In the genomic region with DNA sequence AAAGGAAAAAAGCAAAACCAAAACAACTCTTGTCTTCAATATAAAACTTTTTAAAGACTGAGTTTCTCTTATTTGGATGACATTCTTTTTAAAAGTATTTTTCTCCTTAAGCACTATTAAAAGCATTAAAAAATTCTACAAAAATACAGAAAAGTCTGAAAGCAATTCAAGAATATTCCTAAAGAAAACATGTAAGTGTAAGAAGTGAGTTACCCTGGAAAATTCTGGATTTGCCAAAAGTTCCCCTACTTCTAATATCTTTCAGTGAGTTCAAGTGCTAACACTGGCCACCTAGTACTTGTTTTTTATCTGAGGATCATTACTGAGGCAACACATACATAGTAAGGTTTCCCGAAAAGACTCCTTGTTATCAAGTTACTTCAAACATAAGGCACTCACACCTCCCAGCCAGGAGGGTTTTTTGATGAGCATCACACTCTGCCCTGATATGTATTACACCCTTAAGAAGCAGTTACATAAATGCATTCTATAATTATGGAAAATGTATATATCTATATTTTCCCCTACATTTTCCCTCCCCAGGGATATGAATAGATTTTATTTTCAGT, we compare ENCODE assay signal across 10 cellular contexts.
DNase-seq lines count a peak whose midpoint lies in the region; ATAC-seq and TF ChIP-seq lines count a peak whose summit lies in the region.
"Had no signal": no experiment of that assay in that cellular context is flagged by ENCODE, and none has a peak within 500 bp of the region (broad histone marks: within the 10 kb centered on the region; RNA-seq: fewer than 3 reads in every experiment).

No MANE protein-coding gene starts in this region.

- TF ChIP-seq CTCF in fibroblast of villous mesenchyme (IDR thresholded peaks at IDR 0.05; ENCODE audit: insufficient read depth, low read depth, low read length) = no peak
- no peak for TF ChIP-seq CTCF in gastrocnemius medialis (IDR thresholded peaks at IDR 0.05 in 4 of 5, conservative IDR thresholded peaks at IDR 0.05 in 1 of 5)

- DNase-seq in G401 (ENCODE audit: low spot score) (peak; percentile 79), NCI-H345 treated with DMSO at 0.1 percent for 48 hours (lab: John Stamatoyannopoulos, UW; ENCODE audit: unreplicated experiment) (peak; percentile 47), fibroblast of villous mesenchyme (ENCODE audit: low read depth) (peak; percentile 22), gastrocnemius medialis (no peak), Karpas-422 (no peak), COLO668 (lab: John Stamatoyannopoulos, UW; ENCODE audit: unreplicated experiment) (no peak)
- DNase-seq: CD8-positive, alpha-beta memory T cell; T-helper 1 cell had no signal

- H4K20me1 ChIP-seq in Karpas-422 (ENCODE audit: insufficient read depth, low read depth, low read length) = no peaks in the 10 kb centered on the region

- H3K9ac ChIP-seq in Karpas-422 (ENCODE audit: low read length) = no peak overlapping the region

- no peak overlapping the region for H2AFZ ChIP-seq in Karpas-422 (ENCODE audit: low read length)

- in situ Hi-C loops in G401 (cut with HindIII; ENCODE audit: low sequenced_read_pairs) (no loop called here), gastrocnemius medialis (cut with MboI; ENCODE audit: low sequenced_read_pairs in 4 of 4) (no loop called here)

- H3K9me3 ChIP-seq in gastrocnemius medialis (no peaks in the 10 kb centered on the region), Karpas-422 (ENCODE audit: low read length) (no peaks in the 10 kb centered on the region)

- H3K79me2 ChIP-seq in Karpas-422 (ENCODE audit: low read length) = no peaks in the 10 kb centered on the region

- H3K4me1 ChIP-seq in gastrocnemius medialis = peaks cover 83 to 93% of the 10 kb centered on the region in 2 donors
- peaks cover 43% of the 10 kb centered on the region for H3K4me1 ChIP-seq in Karpas-422 (ENCODE audit: low read length)

- H3K4me3 ChIP-seq in fibroblast of villous mesenchyme (ENCODE audit: low read depth, low read length) (no peak overlapping the region), gastrocnemius medialis (peak overlapping the region; percentile 36 to 59 (median 42)), Karpas-422 (ENCODE audit: low read length) (no peak overlapping the region)

- H3K4me2 ChIP-seq in Karpas-422 (ENCODE audit: low read depth, low read length, poor library complexity, severe bottlenecking) = no peak overlapping the region

- intact Hi-C loops in gastrocnemius medialis (cut with DNase I; ENCODE audit: low total_unique reads) = loop anchor here (5.0 kb wide), 2 partner anchors 70 to 170 kb away; no protein-coding TSS in a partner anchor

- H3K9me2 ChIP-seq in Karpas-422 (replicated peaks; ENCODE audit: insufficient read depth, low read length) = no peaks in the 10 kb centered on the region

- no peaks in the 10 kb centered on the region for H3K27me3 ChIP-seq in gastrocnemius medialis
- H3K27me3 ChIP-seq in Karpas-422 (ENCODE audit: low read length) = no peaks in the 10 kb centered on the region

- TF ChIP-seq POLR2A in gastrocnemius medialis (IDR thresholded peaks at IDR 0.05) = no peak

- no peaks in the 10 kb centered on the region for H3K36me3 ChIP-seq in gastrocnemius medialis
- H3K36me3 ChIP-seq in Karpas-422 (ENCODE audit: insufficient read depth, low read length) = no peaks in the 10 kb centered on the region

- H3K27ac ChIP-seq in gastrocnemius medialis (peak overlapping the region; percentile 81 to 85 (median 83)), Karpas-422 (ENCODE audit: low read length) (no peak overlapping the region)

- ATAC-seq in gastrocnemius medialis = no peak
- ATAC-seq in GM18520 (IDR thresholded peaks at IDR 0.05; ENCODE audit: unreplicated experiment) = no peak
- no peak for ATAC-seq in HG03457 (IDR thresholded peaks at IDR 0.05; ENCODE audit: unreplicated experiment)

Comparison
In these comparisons a context has a peak if more than half of its experiments do, and no peak if none do; other contexts are left out.
1. DNase-seq: peak in G401 (single experiment), NCI-H345 treated with DMSO at 0.1 percent for 48 hours (single experiment) and fibroblast of villous mesenchyme (single experiment); none in gastrocnemius medialis (0 of 2), Karpas-422 (single experiment) and COLO668 (single experiment).
2. H3K4me3 ChIP-seq: peak in gastrocnemius medialis (4 of 4); none in fibroblast of villous mesenchyme (single experiment) and Karpas-422 (single experiment).